2 cellular contexts compared by ENCODE assay signal in the genomic region with DNA sequence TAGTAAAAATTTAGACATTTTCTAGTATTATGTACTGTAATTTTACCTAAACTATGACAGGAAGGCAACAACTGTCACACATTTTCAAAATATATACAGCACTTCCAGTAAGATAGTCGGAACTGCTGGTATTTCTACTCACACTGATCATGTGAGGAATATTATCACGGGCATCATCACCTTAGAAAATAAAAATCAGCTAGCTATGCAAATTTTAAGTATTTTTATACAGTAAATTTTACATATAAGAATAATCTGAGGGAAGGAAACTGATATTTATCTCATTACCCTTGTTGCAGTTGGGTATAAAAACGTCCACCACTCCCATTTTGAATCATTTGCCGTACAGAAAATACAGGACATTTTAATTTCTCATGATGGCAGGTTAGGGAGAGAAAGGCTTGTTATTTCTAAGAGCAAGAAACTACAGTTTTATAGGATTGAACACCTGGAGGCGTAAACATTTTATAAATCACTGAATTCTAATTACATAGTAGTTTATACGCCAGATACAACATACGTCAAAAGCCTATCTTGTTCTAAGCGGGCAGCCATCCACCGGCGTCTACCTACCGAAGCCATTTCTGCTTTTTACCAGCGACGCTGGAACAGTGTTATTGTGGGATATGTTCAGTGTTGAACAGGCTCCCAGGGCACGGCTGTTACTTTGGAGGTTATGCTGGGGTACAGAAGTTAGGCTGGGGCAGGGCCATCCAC.
A peak's percentile ranks its signal among the peaks of the same experiment; 100 is the strongest.
TF ChIP-seq lines count a peak whose summit lies in the region.

No MANE protein-coding gene starts in this region.

TF ChIP-seq in GM12878, 131 proteins besides CTCF, POLR2A, EP300 and RAD21:
- no peak for TF ChIP-seq EGR1 (IDR thresholded peaks at IDR 0.05; ENCODE audit: borderline replicate concordance in 1 of 2, low read depth in 2 of 2, low read length in 2 of 2)
- TF ChIP-seq CHD2 (IDR thresholded peaks at IDR 0.05; ENCODE audit: borderline replicate concordance, low read depth, low read length), result no peak
- TF ChIP-seq, protein P1, sequence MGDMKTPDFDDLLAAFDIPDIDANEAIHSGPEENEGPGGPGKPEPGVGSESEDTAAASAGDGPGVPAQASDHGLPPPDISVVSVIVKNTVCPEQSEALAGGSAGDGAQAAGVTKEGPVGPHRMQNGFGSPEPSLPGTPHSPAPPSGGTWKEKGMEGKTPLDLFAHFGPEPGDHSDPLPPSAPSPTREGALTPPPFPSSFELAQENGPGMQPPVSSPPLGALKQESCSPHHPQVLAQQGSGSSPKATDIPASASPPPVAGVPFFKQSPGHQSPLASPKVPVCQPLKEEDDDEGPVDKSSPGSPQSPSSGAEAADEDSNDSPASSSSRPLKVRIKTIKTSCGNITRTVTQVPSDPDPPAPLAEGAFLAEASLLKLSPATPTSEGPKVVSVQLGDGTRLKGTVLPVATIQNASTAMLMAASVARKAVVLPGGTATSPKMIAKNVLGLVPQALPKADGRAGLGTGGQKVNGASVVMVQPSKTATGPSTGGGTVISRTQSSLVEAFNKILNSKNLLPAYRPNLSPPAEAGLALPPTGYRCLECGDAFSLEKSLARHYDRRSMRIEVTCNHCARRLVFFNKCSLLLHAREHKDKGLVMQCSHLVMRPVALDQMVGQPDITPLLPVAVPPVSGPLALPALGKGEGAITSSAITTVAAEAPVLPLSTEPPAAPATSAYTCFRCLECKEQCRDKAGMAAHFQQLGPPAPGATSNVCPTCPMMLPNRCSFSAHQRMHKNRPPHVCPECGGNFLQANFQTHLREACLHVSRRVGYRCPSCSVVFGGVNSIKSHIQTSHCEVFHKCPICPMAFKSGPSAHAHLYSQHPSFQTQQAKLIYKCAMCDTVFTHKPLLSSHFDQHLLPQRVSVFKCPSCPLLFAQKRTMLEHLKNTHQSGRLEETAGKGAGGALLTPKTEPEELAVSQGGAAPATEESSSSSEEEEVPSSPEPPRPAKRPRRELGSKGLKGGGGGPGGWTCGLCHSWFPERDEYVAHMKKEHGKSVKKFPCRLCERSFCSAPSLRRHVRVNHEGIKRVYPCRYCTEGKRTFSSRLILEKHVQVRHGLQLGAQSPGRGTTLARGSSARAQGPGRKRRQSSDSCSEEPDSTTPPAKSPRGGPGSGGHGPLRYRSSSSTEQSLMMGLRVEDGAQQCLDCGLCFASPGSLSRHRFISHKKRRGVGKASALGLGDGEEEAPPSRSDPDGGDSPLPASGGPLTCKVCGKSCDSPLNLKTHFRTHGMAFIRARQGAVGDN (IDR thresholded peaks at IDR 0.05), result 0 out of 2 replicates have a peak, but pooled peaks have one; percentile 14
- TF ChIP-seq, protein P2, sequence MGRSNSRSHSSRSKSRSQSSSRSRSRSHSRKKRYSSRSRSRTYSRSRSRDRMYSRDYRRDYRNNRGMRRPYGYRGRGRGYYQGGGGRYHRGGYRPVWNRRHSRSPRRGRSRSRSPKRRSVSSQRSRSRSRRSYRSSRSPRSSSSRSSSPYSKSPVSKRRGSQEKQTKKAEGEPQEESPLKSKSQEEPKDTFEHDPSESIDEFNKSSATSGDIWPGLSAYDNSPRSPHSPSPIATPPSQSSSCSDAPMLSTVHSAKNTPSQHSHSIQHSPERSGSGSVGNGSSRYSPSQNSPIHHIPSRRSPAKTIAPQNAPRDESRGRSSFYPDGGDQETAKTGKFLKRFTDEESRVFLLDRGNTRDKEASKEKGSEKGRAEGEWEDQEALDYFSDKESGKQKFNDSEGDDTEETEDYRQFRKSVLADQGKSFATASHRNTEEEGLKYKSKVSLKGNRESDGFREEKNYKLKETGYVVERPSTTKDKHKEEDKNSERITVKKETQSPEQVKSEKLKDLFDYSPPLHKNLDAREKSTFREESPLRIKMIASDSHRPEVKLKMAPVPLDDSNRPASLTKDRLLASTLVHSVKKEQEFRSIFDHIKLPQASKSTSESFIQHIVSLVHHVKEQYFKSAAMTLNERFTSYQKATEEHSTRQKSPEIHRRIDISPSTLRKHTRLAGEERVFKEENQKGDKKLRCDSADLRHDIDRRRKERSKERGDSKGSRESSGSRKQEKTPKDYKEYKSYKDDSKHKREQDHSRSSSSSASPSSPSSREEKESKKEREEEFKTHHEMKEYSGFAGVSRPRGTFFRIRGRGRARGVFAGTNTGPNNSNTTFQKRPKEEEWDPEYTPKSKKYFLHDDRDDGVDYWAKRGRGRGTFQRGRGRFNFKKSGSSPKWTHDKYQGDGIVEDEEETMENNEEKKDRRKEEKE (IDR thresholded peaks at IDR 0.05), result no peak
- TF ChIP-seq SPI1 (IDR thresholded peaks at IDR 0.05; ENCODE audit: borderline replicate concordance, insufficient read depth, low read depth, low read length), result peak; percentile 41; the same call in 1 of the 2 replicates
- TF ChIP-seq SMAD5 (IDR thresholded peaks at IDR 0.05; ENCODE audit: low read depth), result no peak
- TF ChIP-seq, protein P3, sequence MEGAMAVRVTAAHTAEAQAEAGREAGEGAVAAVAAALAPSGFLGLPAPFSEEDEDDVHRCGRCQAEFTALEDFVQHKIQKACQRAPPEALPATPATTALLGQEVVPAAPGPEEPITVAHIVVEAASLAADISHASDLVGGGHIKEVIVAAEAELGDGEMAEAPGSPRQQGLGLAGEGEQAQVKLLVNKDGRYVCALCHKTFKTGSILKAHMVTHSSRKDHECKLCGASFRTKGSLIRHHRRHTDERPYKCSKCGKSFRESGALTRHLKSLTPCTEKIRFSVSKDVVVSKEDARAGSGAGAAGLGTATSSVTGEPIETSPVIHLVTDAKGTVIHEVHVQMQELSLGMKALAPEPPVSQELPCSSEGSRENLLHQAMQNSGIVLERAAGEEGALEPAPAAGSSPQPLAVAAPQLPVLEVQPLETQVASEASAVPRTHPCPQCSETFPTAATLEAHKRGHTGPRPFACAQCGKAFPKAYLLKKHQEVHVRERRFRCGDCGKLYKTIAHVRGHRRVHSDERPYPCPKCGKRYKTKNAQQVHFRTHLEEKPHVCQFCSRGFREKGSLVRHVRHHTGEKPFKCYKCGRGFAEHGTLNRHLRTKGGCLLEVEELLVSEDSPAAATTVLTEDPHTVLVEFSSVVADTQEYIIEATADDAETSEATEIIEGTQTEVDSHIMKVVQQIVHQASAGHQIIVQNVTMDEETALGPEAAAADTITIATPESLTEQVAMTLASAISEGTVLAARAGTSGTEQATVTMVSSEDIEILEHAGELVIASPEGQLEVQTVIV (IDR thresholded peaks at IDR 0.05; ENCODE audit: borderline replicate concordance, partially characterized antibody), result no peak
- no peak for TF ChIP-seq RELA (IDR thresholded peaks at IDR 0.05; ENCODE audit: borderline replicate concordance, partially characterized antibody)
- no peak for TF ChIP-seq KLF5 (IDR thresholded peaks at IDR 0.05; ENCODE audit: partially characterized antibody)
- no peak for TF ChIP-seq EED (IDR thresholded peaks at IDR 0.05; ENCODE audit: low read depth)
- TF ChIP-seq SUPT20H (IDR thresholded peaks at IDR 0.05; ENCODE audit: borderline replicate concordance, control insufficient read depth, low read depth, low read length), result no peak

TF ChIP-seq in HepG2, 621 proteins besides CTCF, POLR2A, EP300 and RAD21:
- TF ChIP-seq, protein P4, sequence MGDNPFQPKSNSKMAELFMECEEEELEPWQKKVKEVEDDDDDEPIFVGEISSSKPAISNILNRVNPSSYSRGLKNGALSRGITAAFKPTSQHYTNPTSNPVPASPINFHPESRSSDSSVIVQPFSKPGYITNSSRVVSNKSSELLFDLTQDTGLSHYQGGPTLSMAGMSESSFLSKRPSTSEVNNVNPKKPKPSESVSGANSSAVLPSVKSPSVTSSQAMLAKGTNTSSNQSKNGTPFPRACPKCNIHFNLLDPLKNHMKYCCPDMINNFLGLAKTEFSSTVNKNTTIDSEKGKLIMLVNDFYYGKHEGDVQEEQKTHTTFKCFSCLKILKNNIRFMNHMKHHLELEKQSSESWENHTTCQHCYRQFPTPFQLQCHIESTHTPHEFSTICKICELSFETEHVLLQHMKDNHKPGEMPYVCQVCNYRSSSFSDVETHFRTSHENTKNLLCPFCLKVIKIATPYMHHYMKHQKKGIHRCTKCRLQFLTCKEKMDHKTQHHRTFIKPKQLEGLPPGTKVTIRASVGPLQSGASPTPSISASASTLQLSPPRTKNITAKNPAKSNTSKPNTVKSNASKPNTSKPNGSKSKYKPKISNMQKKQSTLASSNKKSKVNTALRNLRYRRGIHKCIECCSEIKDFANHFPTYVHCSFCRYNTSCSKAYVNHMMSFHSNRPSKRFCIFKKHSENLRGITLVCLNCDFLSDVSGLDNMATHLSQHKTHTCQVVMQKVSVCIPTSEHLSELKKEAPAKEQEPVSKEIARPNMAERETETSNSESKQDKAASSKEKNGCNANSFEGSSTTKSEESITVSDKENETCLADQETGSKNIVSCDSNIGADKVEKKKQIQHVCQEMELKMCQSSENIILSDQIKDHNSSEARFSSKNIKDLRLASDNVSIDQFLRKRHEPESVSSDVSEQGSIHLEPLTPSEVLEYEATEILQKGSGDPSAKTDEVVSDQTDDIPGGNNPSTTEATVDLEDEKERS (CRISPR knock-in tag; IDR thresholded peaks at IDR 0.05), result 0 out of 2 replicates have a peak, but pooled peaks have one; percentile 50
- TF ChIP-seq MZF1 (CRISPR knock-in tag; IDR thresholded peaks at IDR 0.05; ENCODE audit: borderline replicate concordance), result no peak
- no peak for TF ChIP-seq HNF4G (IDR thresholded peaks at IDR 0.05; ENCODE audit: borderline replicate concordance, low read depth, low read length)
- TF ChIP-seq HNF4G (CRISPR knock-in tag; IDR thresholded peaks at IDR 0.05; ENCODE audit: borderline replicate concordance, low read depth), result peak; percentile 3; the same call in 1 of the 2 replicates
- 0 out of 2 replicates have a peak, but pooled peaks have one; percentile 5 for TF ChIP-seq ZSCAN22 (CRISPR knock-in tag; IDR thresholded peaks at IDR 0.05)
- TF ChIP-seq, protein P5, sequence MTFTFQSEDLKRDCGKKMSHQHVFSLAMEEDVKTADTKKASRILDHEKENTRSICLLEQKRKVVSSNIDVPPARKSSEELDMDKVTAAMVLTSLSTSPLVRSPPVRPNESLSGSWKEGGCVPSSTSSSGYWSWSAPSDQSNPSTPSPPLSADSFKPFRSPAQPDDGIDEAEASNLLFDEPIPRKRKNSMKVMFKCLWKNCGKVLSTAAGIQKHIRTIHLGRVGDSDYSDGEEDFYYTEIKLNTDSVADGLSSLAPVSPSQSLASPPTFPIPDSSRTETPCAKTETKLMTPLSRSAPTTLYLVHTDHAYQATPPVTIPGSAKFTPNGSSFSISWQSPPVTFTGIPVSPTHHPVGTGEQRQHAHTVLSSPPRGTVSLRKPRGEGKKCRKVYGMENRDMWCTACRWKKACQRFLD (CRISPR knock-in tag; IDR thresholded peaks at IDR 0.05; ENCODE audit: borderline replicate concordance), result no peak
- TF ChIP-seq CBX2 (IDR thresholded peaks at IDR 0.05; ENCODE audit: low read depth, low read length), result 0 out of 2 replicates have a peak, but pooled peaks have one; percentile 31
- TF ChIP-seq CBX2 (CRISPR knock-in tag; IDR thresholded peaks at IDR 0.05; ENCODE audit: low read depth), result no peak
- TF ChIP-seq MAFK (conservative IDR thresholded peaks at IDR 0.05 in 1 of 2, IDR thresholded peaks at IDR 0.05 in 1 of 2; ENCODE audit: low read length in 2 of 2), result 0 out of 4 replicates have a peak, but pooled peaks of 1 of the 2 experiments have one; percentile 2
